In genomic region chr14:33184587-33184986, GRCh38 we compare ENCODE assay signal across 17 cellular contexts.
DNase-seq lines count a peak whose midpoint lies in the region; ATAC-seq and TF ChIP-seq lines count a peak whose summit lies in the region.
"Had no signal": no experiment of that assay in that cellular context is flagged by ENCODE, and none has a peak within 500 bp of the region (broad histone marks: within the 10 kb centered on the region; RNA-seq: fewer than 3 reads in every experiment).

No MANE protein-coding gene starts in this region.

- no peaks in the 10 kb centered on the region for H3K36me3 Mint-ChIP-seq in neural progenitor cell
- H3K36me3 Mint-ChIP-seq: activated naive CD8-positive, alpha-beta T cell treated with anti-CD3 and anti-CD28 coated beads, Interleukin-2, amount 10 ng/mL, durations not matched to agents 7 days and 5 days had no signal

- no peaks in the 10 kb centered on the region for H3K9me3 ChIP-seq in neural progenitor cell (ENCODE audit: low read depth)

- TF ChIP-seq CTCF in dorsolateral prefrontal cortex (IDR thresholded peaks at IDR 0.05 in 54 of 56, conservative IDR thresholded peaks at IDR 0.05 in 2 of 56; ENCODE audit: low read depth in 1 of 56, partially characterized antibody in 56 of 56) (peak in 42 of 56 donors; percentile 12 to 62 (median 37)), neural progenitor cell (IDR thresholded peaks at IDR 0.05) (peak; percentile 44)

- no peaks in the 10 kb centered on the region for H3K4me1 Mint-ChIP-seq in neural progenitor cell
- H3K4me1 Mint-ChIP-seq: activated CD4-positive, alpha-beta T cell treated with anti-CD3 and anti-CD28 coated beads, Interleukin-2, amount 10 ng/mL, durations not matched to agents 24 days and 14 days; activated naive CD8-positive, alpha-beta T cell treated with anti-CD3 and anti-CD28 coated beads, Interleukin-2, amount 10 ng/mL, durations not matched to agents 7 days and 5 days had no signal

- H3K9me3 Mint-ChIP-seq in neural progenitor cell: no peaks in the 10 kb centered on the region
- H3K9me3 Mint-ChIP-seq: activated CD4-positive, alpha-beta T cell treated with anti-CD3 and anti-CD28 coated beads, Interleukin-2, amount 10 ng/mL, durations not matched to agents 24 days and 14 days; activated naive CD8-positive, alpha-beta T cell treated with anti-CD3 and anti-CD28 coated beads, Interleukin-2, amount 10 ng/mL, durations not matched to agents 7 days and 5 days had no signal

- no peak overlapping the region for H3K4me2 ChIP-seq in neural progenitor cell
- H3K4me2 ChIP-seq: KMS-11 had no signal

- H3K79me2 ChIP-seq in neural progenitor cell (ENCODE audit: low read depth): no peaks in the 10 kb centered on the region

- H3F3A ChIP-seq in neural progenitor cell (ENCODE audit: low read depth): no peaks in the 10 kb centered on the region

- no peak overlapping the region for H3K9ac ChIP-seq in neural progenitor cell
- H3K9ac ChIP-seq: KMS-11 had no signal

- H3K4me3 ChIP-seq in dorsolateral prefrontal cortex: no peak overlapping the region
- no peak overlapping the region for H3K4me3 ChIP-seq in neural progenitor cell
- H3K4me3 ChIP-seq: lung had no signal

- no peak overlapping the region for H3K27ac ChIP-seq in dorsolateral prefrontal cortex
- no peak overlapping the region for H3K27ac ChIP-seq in neural progenitor cell
- H3K27ac ChIP-seq: KMS-11 had no signal

- H3K27me3 ChIP-seq in dorsolateral prefrontal cortex (no peaks in the 10 kb centered on the region), neural progenitor cell (no peaks in the 10 kb centered on the region)

- intact Hi-C loops in dorsolateral prefrontal cortex (cut with DNase I): loop anchor here in 1 of 2 donors (5.0 kb wide), 1 partner anchor 608 kb away; no protein-coding TSS in a partner anchor

- no peaks in the 10 kb centered on the region for H3K36me3 ChIP-seq in neural progenitor cell

- DNase-seq in NCI-H1105 treated with DMSO at 0.1 percent for 48 hours (lab: John Stamatoyannopoulos, UW) (peak; percentile 34), NCI-H1105 (lab: John Stamatoyannopoulos, UW) (no peak), NCI-H526 treated with DMSO at 0.1 percent for 48 hours (lab: John Stamatoyannopoulos, UW) (peak; percentile 30), dorsolateral prefrontal cortex (peak in 1 of 10 donors; percentile 19), neural progenitor cell (ENCODE audit: low spot score) (peak; percentile 26), OCI-M1 (lab: John Stamatoyannopoulos, UW) (no peak)
- DNase-seq: 8988T; activated CD4-positive, alpha-beta T cell treated with anti-CD3 and anti-CD28 coated beads, Interleukin-2, amount 10 ng/mL, durations not matched to agents 24 days and 14 days; activated naive CD8-positive, alpha-beta T cell treated with anti-CD3 and anti-CD28 coated beads, Interleukin-2, amount 10 ng/mL, durations not matched to agents 7 days and 5 days; GF-D8; right cardiac atrium; stimulated activated CD8-positive, alpha-beta memory T cell treated with anti-CD3 and anti-CD28 coated beads, Interleukin-4, amount 100 ng/mL, for 48 hours had no signal

- no peaks in the 10 kb centered on the region for H3K4me1 ChIP-seq in neural progenitor cell

- no peaks in the 10 kb centered on the region for H3K27me3 Mint-ChIP-seq in neural progenitor cell (ENCODE audit: insufficient read depth, low read depth)
- H3K27me3 Mint-ChIP-seq: activated CD4-positive, alpha-beta T cell treated with anti-CD3 and anti-CD28 coated beads, Interleukin-2, amount 10 ng/mL, durations not matched to agents 24 days and 14 days; activated naive CD8-positive, alpha-beta T cell treated with anti-CD3 and anti-CD28 coated beads, Interleukin-2, amount 10 ng/mL, durations not matched to agents 7 days and 5 days had no signal

- no peak overlapping the region for H2AFZ ChIP-seq in neural progenitor cell (replicated peaks)

- ATAC-seq in HG02571 (IDR thresholded peaks at IDR 0.05; ENCODE audit: unreplicated experiment) (no peak), HG03196 (IDR thresholded peaks at IDR 0.05; ENCODE audit: unreplicated experiment) (no peak)
- ATAC-seq: Panc1, right cardiac atrium had no signal

- H3K27ac Mint-ChIP-seq in neural progenitor cell: no peak overlapping the region
- H3K27ac Mint-ChIP-seq: activated CD4-positive, alpha-beta T cell treated with anti-CD3 and anti-CD28 coated beads, Interleukin-2, amount 10 ng/mL, durations not matched to agents 24 days and 14 days; activated naive CD8-positive, alpha-beta T cell treated with anti-CD3 and anti-CD28 coated beads, Interleukin-2, amount 10 ng/mL, durations not matched to agents 7 days and 5 days had no signal

- H4K20me1 ChIP-seq in neural progenitor cell (ENCODE audit: low read depth): no peaks in the 10 kb centered on the region

- H3K4me3 Mint-ChIP-seq in neural progenitor cell: no peak overlapping the region
- H3K4me3 Mint-ChIP-seq: activated CD4-positive, alpha-beta T cell treated with anti-CD3 and anti-CD28 coated beads, Interleukin-2, amount 10 ng/mL, durations not matched to agents 24 days and 14 days; activated naive CD8-positive, alpha-beta T cell treated with anti-CD3 and anti-CD28 coated beads, Interleukin-2, amount 10 ng/mL, durations not matched to agents 7 days and 5 days had no signal

Comparison
In these comparisons a context has a peak if more than half of its experiments do, and no peak if none do; other contexts are left out.
1. DNase-seq: peak in NCI-H1105 treated with DMSO at 0.1 percent for 48 hours (single experiment), NCI-H526 treated with DMSO at 0.1 percent for 48 hours (single experiment) and neural progenitor cell (single experiment); none in NCI-H1105 (single experiment) and OCI-M1 (single experiment).